8 cellular contexts compared by ENCODE assay signal in the genomic region with DNA sequence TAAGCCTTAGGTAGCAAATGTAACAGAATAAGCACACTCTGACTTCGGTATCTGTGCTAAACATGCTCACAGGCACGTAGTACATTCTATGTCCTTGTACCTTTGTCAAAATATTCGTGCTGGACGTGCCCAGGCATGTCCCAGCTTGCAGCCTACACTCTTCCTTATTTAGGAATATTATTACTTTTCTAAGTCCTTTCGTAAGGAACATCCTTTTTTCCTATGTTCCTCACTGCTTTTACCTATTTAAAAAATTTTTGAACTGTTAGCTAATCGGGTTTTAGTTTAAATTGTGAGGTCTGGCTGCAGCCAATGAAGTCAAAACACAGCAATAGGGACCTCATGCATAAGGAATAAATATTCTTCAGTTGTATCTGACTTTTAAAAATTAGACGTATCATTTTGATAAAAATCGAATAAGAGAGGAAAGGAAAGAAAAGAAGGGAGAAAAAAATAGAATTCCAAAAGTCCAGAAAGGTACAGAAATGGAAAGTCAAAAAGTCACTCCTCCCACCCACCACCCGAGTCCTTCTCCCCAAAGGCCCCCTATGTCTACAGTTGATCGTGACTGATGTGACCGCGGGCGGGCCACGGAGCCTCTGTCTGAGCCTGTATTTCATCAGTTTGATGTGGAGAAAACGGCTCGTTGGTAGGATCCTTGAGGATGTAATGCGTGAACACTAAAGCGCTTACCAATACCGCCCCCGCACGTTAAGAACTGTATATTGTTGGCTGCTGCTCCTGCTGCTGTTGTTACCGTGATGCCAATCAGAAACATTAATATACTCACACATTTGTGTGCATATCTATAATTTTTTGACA. TPM values are rescaled to one million over a fixed set of nuclear protein-coding genes. Genes with fewer than 3 reads are reported as not detected.
DNase-seq lines count a peak whose midpoint lies in the region; ATAC-seq and TF ChIP-seq lines count a peak whose summit lies in the region.

No MANE protein-coding gene starts in this region.

- H3K4me3 ChIP-seq in Loucy (ENCODE audit: low read length, poor library complexity, severe bottlenecking) = peak overlapping the region; percentile 83
- H3K4me3 ChIP-seq in sigmoid colon = peak overlapping the region; percentile 36 to 51 (median 48)

- no peaks in the 10 kb centered on the region for H3K27me3 Mint-ChIP-seq in activated naive CD8-positive, alpha-beta T cell treated with anti-CD3 and anti-CD28 coated beads for 36 hours

- peak overlapping the region; percentile 49; the same call in 1 of the 2 replicates for H2AFZ ChIP-seq in Loucy (ENCODE audit: low read length)

- peak overlapping the region; percentile 94 for H3K4me2 ChIP-seq in Loucy (ENCODE audit: low read depth, low read length, poor library complexity, severe bottlenecking)

- H3K9me3 Mint-ChIP-seq in activated naive CD8-positive, alpha-beta T cell treated with anti-CD3 and anti-CD28 coated beads for 36 hours = no peaks in the 10 kb centered on the region

- intact Hi-C loops in left ventricle myocardium superior (cut with micrococcal nuclease) (no loop called here), sigmoid colon (cut with DNase I) (loop anchor here (1.0 kb wide), 2 partner anchors 12 to 25 kb away; a partner anchor contains a TSS)

- H3K27ac Mint-ChIP-seq in activated naive CD8-positive, alpha-beta T cell treated with anti-CD3 and anti-CD28 coated beads for 36 hours = no peak overlapping the region

- no peak for TF ChIP-seq POLR2A in sigmoid colon (IDR thresholded peaks at IDR 0.05)

- H3K36me3 Mint-ChIP-seq in activated naive CD8-positive, alpha-beta T cell treated with anti-CD3 and anti-CD28 coated beads for 36 hours = peaks cover 6% of the 10 kb centered on the region

- H3K36me3 ChIP-seq in Loucy (ENCODE audit: insufficient read depth, low read length) = no peaks in the 10 kb centered on the region
- H3K36me3 ChIP-seq in sigmoid colon = no peaks in the 10 kb centered on the region

- H3K4me1 Mint-ChIP-seq in activated naive CD8-positive, alpha-beta T cell treated with anti-CD3 and anti-CD28 coated beads for 36 hours = peaks cover 11% of the 10 kb centered on the region

- H3K27me3 ChIP-seq in Loucy (ENCODE audit: insufficient read depth, low read length, poor library complexity, severe bottlenecking) (no peaks in the 10 kb centered on the region), sigmoid colon (no peaks in the 10 kb centered on the region)

- peak; percentile 56 for DNase-seq in GM03348 (ENCODE audit: low spot score)
- peak; percentile 84 for DNase-seq in H4 (ENCODE audit: low spot score)
- DNase-seq in activated naive CD8-positive, alpha-beta T cell treated with anti-CD3 and anti-CD28 coated beads for 36 hours = peak; percentile 65
- DNase-seq in left ventricle myocardium superior = peak; percentile 64
- DNase-seq in sigmoid colon = peak; percentile 86
- DNase-seq in NCI-H1105 (lab: John Stamatoyannopoulos, UW) = no peak
- DNase-seq in NCI-H1417 (lab: John Stamatoyannopoulos, UW) = no peak

- H3K9me3 ChIP-seq in Loucy (ENCODE audit: insufficient read depth, low read depth, low read length) (no peaks in the 10 kb centered on the region), sigmoid colon (no peaks in the 10 kb centered on the region)

- H3K79me2 ChIP-seq in Loucy (ENCODE audit: insufficient read depth, low read length) = peaks cover 15% of the 10 kb centered on the region; the same call in 1 of the 2 replicates

- H3K27ac ChIP-seq in sigmoid colon = peak overlapping the region; percentile 84 to 96 (median 87)

- H3K4me1 ChIP-seq in Loucy (ENCODE audit: insufficient read depth, low read length, poor library complexity, severe bottlenecking) (peaks cover 16% of the 10 kb centered on the region), sigmoid colon (peaks cover 0 to 30% (median 26%) of the 10 kb centered on the region in 4 donors)

- no peak for TF ChIP-seq EP300 in sigmoid colon (IDR thresholded peaks at IDR 0.05)

- peak; percentile 63 for ATAC-seq in left ventricle myocardium superior

- TF ChIP-seq CTCF in Loucy (conservative IDR thresholded peaks at IDR 0.05; ENCODE audit: low read length) (peak; percentile 66), sigmoid colon (IDR thresholded peaks at IDR 0.05) (peak in 3 of 4 experiments; percentile 39 to 42 (median 40))

- H3K9ac ChIP-seq in Loucy (ENCODE audit: low read depth, low read length, poor library complexity, severe bottlenecking) = peak overlapping the region; percentile 99

- no peaks in the 10 kb centered on the region for H3K9me2 ChIP-seq in Loucy (replicated peaks; ENCODE audit: low read depth, low read length)

- H3K4me3 Mint-ChIP-seq in activated naive CD8-positive, alpha-beta T cell treated with anti-CD3 and anti-CD28 coated beads for 36 hours = no peak overlapping the region

- H4K20me1 ChIP-seq in Loucy (ENCODE audit: insufficient read depth, low read length, poor library complexity, severe bottlenecking) = no peaks in the 10 kb centered on the region

- 2% methylated on average over 22 of the region's 22 CpGs for WGBS in sigmoid colon, 2 donors

- peaks cover 9% of the 10 kb centered on the region for H3F3A ChIP-seq in Loucy (ENCODE audit: low read depth)

RNA-seq across cellular contexts. Expression of a gene that starts 24.4 kb away (rescaled TPM):
- total RNA-seq in H4 (2014; rRNA removed; shearing (Covaris generic)) = 1,269 and 1,552 TPM in 2 replicates
- 100 to 1,000 TPM; 927 to 944 TPM for total RNA-seq in activated naive CD8-positive, alpha-beta T cell treated with anti-CD3 and anti-CD28 coated beads for 36 hours
- 1,197 TPM for total RNA-seq in left ventricle myocardium superior
- total RNA-seq in sigmoid colon = 1,000 to 10,000 TPM; 1,126 to 1,785 (median 1,332) TPM
- 1,000 to 10,000 TPM; 1,056 to 1,508 (median 1,064) TPM for polyA plus RNA-seq in sigmoid colon

RNA-seq across cellular contexts. Expression of a gene that starts 50.1 kb away (rescaled TPM):
- 9.8 and 14.3 TPM in 2 replicates for total RNA-seq in H4 (2014; rRNA removed; shearing (Covaris generic))
- 10 to 100 TPM; 51.0 to 51.2 TPM for total RNA-seq in activated naive CD8-positive, alpha-beta T cell treated with anti-CD3 and anti-CD28 coated beads for 36 hours
- total RNA-seq in left ventricle myocardium superior (5.0 TPM), sigmoid colon (10 to 100 TPM in 1 of 4 donors, 1 to 10 TPM in 3; 5.0 to 10.3 (median 7.6) TPM)
- 10 to 100 TPM in 1 of 3 donors, 1 to 10 TPM in 2; 3.9 to 18.3 (median 4.8) TPM for polyA plus RNA-seq in sigmoid colon

RNA-seq across cellular contexts. Expression of a gene that starts 54.6 kb away (rescaled TPM):
- total RNA-seq in H4 (2014; rRNA removed; shearing (Covaris generic)) = 7.7 and 8.8 TPM in 2 replicates
- 10 to 100 TPM; 32.8 to 33.3 TPM for total RNA-seq in activated naive CD8-positive, alpha-beta T cell treated with anti-CD3 and anti-CD28 coated beads for 36 hours
- total RNA-seq in left ventricle myocardium superior = 4.2 TPM
- total RNA-seq in sigmoid colon = 1 to 10 TPM; 1.3 to 2.9 (median 1.8) TPM
- 10 to 100 TPM in 1 of 3 donors, 1 to 10 TPM in 2; 4.2 to 22.1 (median 7.9) TPM for polyA plus RNA-seq in sigmoid colon

Comparison
In these comparisons a context has a peak if more than half of its experiments do, and no peak if none do; other contexts are left out.
1. DNase-seq: peak in GM03348 (single experiment), H4 (single experiment), activated naive CD8-positive, alpha-beta T cell treated with anti-CD3 and anti-CD28 coated beads for 36 hours (single experiment), left ventricle myocardium superior (single experiment) and sigmoid colon (single experiment); none in NCI-H1105 (single experiment) and NCI-H1417 (0 of 3).